9 cellular contexts compared by ENCODE assay signal in genomic region chr11:47409440-47410403, GRCh38. TPM values are rescaled to one million over a fixed set of nuclear protein-coding genes. Genes with fewer than 3 reads are reported as not detected.
DNase-seq lines count a peak whose midpoint lies in the region; ATAC-seq and TF ChIP-seq lines count a peak whose summit lies in the region.
"Had no signal": no experiment of that assay in that cellular context is flagged by ENCODE, and none has a peak within 500 bp of the region (broad histone marks: within the 10 kb centered on the region; RNA-seq: fewer than 3 reads in every experiment).

No MANE protein-coding gene starts in this region.

- peak overlapping the region; percentile 94 for H3K4me3 Mint-ChIP-seq in activated T-helper 1 cell treated with anti-CD3 and anti-CD28 coated beads, Interleukin-12 subunit alpha, Interleukin-12 subunit beta, Interleukin-2, Interleukin-4 antibody, amounts not matched to agents 30 ng/mL and 10 ng/mL and 1 ng/mL, durations not matched to agents 14 hours and 24 hours and 36 hours

- DNase-seq in NCI-H2081 (lab: John Stamatoyannopoulos, UW): peak; percentile 38 to 69
- DNase-seq in NCI-H2081 treated with DMSO at 0.1 percent for 48 hours (lab: John Stamatoyannopoulos, UW): no peak
- DNase-seq in activated T-helper 1 cell treated with anti-CD3 and anti-CD28 coated beads, Interleukin-12 subunit alpha, Interleukin-12 subunit beta, Interleukin-2, Interleukin-4 antibody, amounts not matched to agents 30 ng/mL and 10 ng/mL and 1 ng/mL, durations not matched to agents 14 hours and 24 hours and 36 hours (ENCODE audit: low spot score): no peak
- DNase-seq in stomach: no peak
- no peak for DNase-seq in cerebellar cortex (ENCODE audit: low spot score)
- DNase-seq: KG1 had no signal

- H3K27me3 Mint-ChIP-seq in activated T-helper 1 cell treated with anti-CD3 and anti-CD28 coated beads, Interleukin-12 subunit alpha, Interleukin-12 subunit beta, Interleukin-2, Interleukin-4 antibody, amounts not matched to agents 30 ng/mL and 10 ng/mL and 1 ng/mL, durations not matched to agents 14 hours and 24 hours and 36 hours (ENCODE audit: insufficient read depth): no peaks in the 10 kb centered on the region

- TF ChIP-seq POLR2A in stomach (IDR thresholded peaks at IDR 0.05): no peak

- intact Hi-C loops in activated T-helper 1 cell treated with anti-CD3 and anti-CD28 coated beads, Interleukin-12 subunit alpha, Interleukin-12 subunit beta, Interleukin-2, Interleukin-4 antibody, amounts not matched to agents 30 ng/mL and 10 ng/mL and 1 ng/mL, durations not matched to agents 14 hours and 24 hours and 36 hours (cut with micrococcal nuclease): loop anchor here (2.0 to 5.0 kb wide), 5 partner anchors 15 to 709 kb away; partner anchors contain the start of genes ARHGAP1, FNBP4 and ZNF408
- intact Hi-C loops in stomach (cut with DNase I; ENCODE audit: low total_unique reads): no loop called here

- H3K36me3 ChIP-seq in stomach: peaks cover 12 to 47% (median 44%) of the 10 kb centered on the region in 4 donors

- H3K9me3 ChIP-seq in iPS-18c (ENCODE audit: control insufficient read depth, insufficient read depth, low read length) (no peaks in the 10 kb centered on the region), stomach (no peaks in the 10 kb centered on the region)

- H3K9me3 Mint-ChIP-seq in activated T-helper 1 cell treated with anti-CD3 and anti-CD28 coated beads, Interleukin-12 subunit alpha, Interleukin-12 subunit beta, Interleukin-2, Interleukin-4 antibody, amounts not matched to agents 30 ng/mL and 10 ng/mL and 1 ng/mL, durations not matched to agents 14 hours and 24 hours and 36 hours: no peaks in the 10 kb centered on the region

- H3K27ac Mint-ChIP-seq in activated T-helper 1 cell treated with anti-CD3 and anti-CD28 coated beads, Interleukin-12 subunit alpha, Interleukin-12 subunit beta, Interleukin-2, Interleukin-4 antibody, amounts not matched to agents 30 ng/mL and 10 ng/mL and 1 ng/mL, durations not matched to agents 14 hours and 24 hours and 36 hours: peak overlapping the region; percentile 92

- no peak for TF ChIP-seq EP300 in stomach (IDR thresholded peaks at IDR 0.05)

- TF ChIP-seq CTCF in stomach (IDR thresholded peaks at IDR 0.05): no peak

- 58 to 80% (median 73%) methylated on average over 21 to 32 of the region's 32 CpGs for WGBS in stomach, 5 donors

- no peaks in the 10 kb centered on the region for H3K27me3 ChIP-seq in stomach

- H3K4me1 Mint-ChIP-seq in activated T-helper 1 cell treated with anti-CD3 and anti-CD28 coated beads, Interleukin-12 subunit alpha, Interleukin-12 subunit beta, Interleukin-2, Interleukin-4 antibody, amounts not matched to agents 30 ng/mL and 10 ng/mL and 1 ng/mL, durations not matched to agents 14 hours and 24 hours and 36 hours (ENCODE audit: low read depth): peaks cover 21% of the 10 kb centered on the region

- peak overlapping the region; percentile 75; the same call in 1 of the 2 replicates for H3K4me3 ChIP-seq in iPS-18c (ENCODE audit: insufficient read depth, low read depth, low read length)
- peak overlapping the region; percentile 74 to 85 (median 77) for H3K4me3 ChIP-seq in stomach

- H3K36me3 Mint-ChIP-seq in activated T-helper 1 cell treated with anti-CD3 and anti-CD28 coated beads, Interleukin-12 subunit alpha, Interleukin-12 subunit beta, Interleukin-2, Interleukin-4 antibody, amounts not matched to agents 30 ng/mL and 10 ng/mL and 1 ng/mL, durations not matched to agents 14 hours and 24 hours and 36 hours (ENCODE audit: low read depth): peaks cover 6% of the 10 kb centered on the region

- ATAC-seq in GM21723 (IDR thresholded peaks at IDR 0.05; ENCODE audit: unreplicated experiment) (no peak), HG03432 (IDR thresholded peaks at IDR 0.05; ENCODE audit: unreplicated experiment) (no peak)

- peak overlapping the region; percentile 93 to 97 (median 93) for H3K27ac ChIP-seq in stomach

- H3K4me1 ChIP-seq in stomach: peaks cover 27 to 66% (median 47%) of the 10 kb centered on the region in 4 donors

RNA-seq across cellular contexts. Expression of gene SLC39A13, which starts 1.3 kb away (rescaled TPM):
- 15.5 and 16.2 TPM in 2 replicates for total RNA-seq in activated T-helper 1 cell treated with anti-CD3 and anti-CD28 coated beads, Interleukin-12 subunit alpha, Interleukin-12 subunit beta, Interleukin-2, Interleukin-4 antibody, amounts not matched to agents 30 ng/mL and 10 ng/mL and 1 ng/mL, durations not matched to agents 14 hours and 24 hours and 36 hours
- total RNA-seq in stomach: 100 to 1,000 TPM in 1 of 5 donors, 10 to 100 TPM in 3, 1 to 10 TPM in 1; 7.0 to 158 (median 24.8) TPM
- 10 to 100 TPM; 21.7 to 33.6 (median 27.1) TPM for polyA plus RNA-seq in stomach

RNA-seq across cellular contexts. Expression of gene PSMC3, which starts 16.5 kb away (rescaled TPM):
- 219 and 222 TPM in 2 replicates for total RNA-seq in activated T-helper 1 cell treated with anti-CD3 and anti-CD28 coated beads, Interleukin-12 subunit alpha, Interleukin-12 subunit beta, Interleukin-2, Interleukin-4 antibody, amounts not matched to agents 30 ng/mL and 10 ng/mL and 1 ng/mL, durations not matched to agents 14 hours and 24 hours and 36 hours
- 100 to 1,000 TPM in 2 of 5 donors, 10 to 100 TPM in 2, 1 to 10 TPM in 1; 8.1 to 147 (median 65.9) TPM for total RNA-seq in stomach
- 100 to 1,000 TPM; 143 to 175 (median 145) TPM for polyA plus RNA-seq in stomach

RNA-seq across cellular contexts. Expression of gene SPI1, which starts 31.4 kb away (rescaled TPM):
- total RNA-seq in activated T-helper 1 cell treated with anti-CD3 and anti-CD28 coated beads, Interleukin-12 subunit alpha, Interleukin-12 subunit beta, Interleukin-2, Interleukin-4 antibody, amounts not matched to agents 30 ng/mL and 10 ng/mL and 1 ng/mL, durations not matched to agents 14 hours and 24 hours and 36 hours: not detected in 2 replicates
- total RNA-seq in stomach: 1 to 10 TPM; 2.6 to 8.4 (median 7.0) TPM
- polyA plus RNA-seq in stomach: 10 to 100 TPM in 2 of 3 donors, 1 to 10 TPM in 1; 8.2 to 24.3 (median 15.3) TPM

RNA-seq across cellular contexts. Expression of gene RAPSN, which starts 39.2 kb away (rescaled TPM):
- total RNA-seq in activated T-helper 1 cell treated with anti-CD3 and anti-CD28 coated beads, Interleukin-12 subunit alpha, Interleukin-12 subunit beta, Interleukin-2, Interleukin-4 antibody, amounts not matched to agents 30 ng/mL and 10 ng/mL and 1 ng/mL, durations not matched to agents 14 hours and 24 hours and 36 hours: 0.51 and 0.62 TPM in 2 replicates
- 1 to 10 TPM in 2 of 5 donors, not detected in 3; 1.1 to 1.2 TPM for total RNA-seq in stomach
- polyA plus RNA-seq in stomach: under 1 TPM in 1 of 3 donors, not detected in 2; 0.20 TPM

RNA-seq across cellular contexts. Expression of gene MYBPC3, which starts 57.2 kb away (rescaled TPM):
- total RNA-seq in activated T-helper 1 cell treated with anti-CD3 and anti-CD28 coated beads, Interleukin-12 subunit alpha, Interleukin-12 subunit beta, Interleukin-2, Interleukin-4 antibody, amounts not matched to agents 30 ng/mL and 10 ng/mL and 1 ng/mL, durations not matched to agents 14 hours and 24 hours and 36 hours: not detected in 2 replicates
- 10 to 100 TPM in 1 of 5 donors, under 1 TPM in 2, not detected in 2; 0.72 to 15.6 (median 0.73) TPM for total RNA-seq in stomach
- 1 to 10 TPM; 1.0 to 3.4 (median 2.1) TPM for polyA plus RNA-seq in stomach

Comparison
In these comparisons a context has a peak if more than half of its experiments do, and no peak if none do; other contexts are left out.
1. DNase-seq: peak in NCI-H2081 (2 of 2); none in NCI-H2081 treated with DMSO at 0.1 percent for 48 hours (single experiment), activated T-helper 1 cell treated with anti-CD3 and anti-CD28 coated beads, Interleukin-12 subunit alpha, Interleukin-12 subunit beta, Interleukin-2, Interleukin-4 antibody, amounts not matched to agents 30 ng/mL and 10 ng/mL and 1 ng/mL, durations not matched to agents 14 hours and 24 hours and 36 hours (single experiment), stomach (single experiment) and cerebellar cortex (single experiment).